ENCODE assay signal across 8 cellular contexts in genomic region chr16:22206847-22207714, GRCh38. TPM values are rescaled to one million over a fixed set of nuclear protein-coding genes. Genes with fewer than 3 reads are reported as not detected.
DNase-seq lines count a peak whose midpoint lies in the region; ATAC-seq and TF ChIP-seq lines count a peak whose summit lies in the region.

No MANE protein-coding gene starts in this region.

- ATAC-seq in HG02798 (IDR thresholded peaks at IDR 0.05; ENCODE audit: poor library complexity, unreplicated experiment) = peak; percentile 48
- ATAC-seq in lower lobe of right lung = peak; percentile 79
- no peak for ATAC-seq in HG03135 (IDR thresholded peaks at IDR 0.05; ENCODE audit: unreplicated experiment)

- peaks cover 0 to under 1% of the 10 kb centered on the region in 2 donors for H3K36me3 ChIP-seq in duodenal mucosa (ENCODE audit: control insufficient read depth in 1 of 2, insufficient read depth in 2 of 2, low read length in 2 of 2)
- H3K36me3 ChIP-seq in lower lobe of right lung = peaks cover 8% of the 10 kb centered on the region

- H3K9me3 ChIP-seq in duodenal mucosa (ENCODE audit: control insufficient read depth in 1 of 2, low read length in 2 of 2) (no peaks in the 10 kb centered on the region), lower lobe of right lung (no peaks in the 10 kb centered on the region)

- H3K4me1 ChIP-seq in duodenal mucosa (ENCODE audit: control insufficient read depth in 1 of 2, insufficient read depth in 2 of 2, low read length in 2 of 2) (peaks cover 14 to 20% of the 10 kb centered on the region in 2 donors), lower lobe of right lung (peaks cover 37% of the 10 kb centered on the region)

- intact Hi-C loops in lower lobe of right lung (cut with DNase I) = no loop called here

- TF ChIP-seq CTCF in GM12865 (IDR thresholded peaks at IDR 0.05; ENCODE audit: insufficient read depth, low read depth, low read length, missing control alignments) (no peak), lower lobe of right lung (IDR thresholded peaks at IDR 0.05) (no peak)

- H3K27me3 ChIP-seq in duodenal mucosa (ENCODE audit: control insufficient read depth in 1 of 2, insufficient read depth in 2 of 2, low read length in 2 of 2) = no peaks in the 10 kb centered on the region
- no peaks in the 10 kb centered on the region for H3K27me3 ChIP-seq in lower lobe of right lung (ENCODE audit: low read depth)

- H3K9ac ChIP-seq in duodenal mucosa (ENCODE audit: low read depth in 1 of 2, low read length in 2 of 2) = peak overlapping the region; percentile 45 to 75

- H3K4me3 ChIP-seq in GM12865 (ENCODE audit: low read depth, low read length) (peak overlapping the region; percentile 97), duodenal mucosa (ENCODE audit: low read depth in 1 of 2, low read length in 2 of 2) (peak overlapping the region; percentile 90 to 94), lower lobe of right lung (peak overlapping the region; percentile 99)

- H3K27ac ChIP-seq in duodenal mucosa (ENCODE audit: low read depth, low read length) = peak overlapping the region; percentile 59
- peak overlapping the region; percentile 87 for H3K27ac ChIP-seq in lower lobe of right lung

- DNase-seq in GM12865 (ENCODE audit: low read depth) (peak; percentile 75), NCI-H226 (peak; percentile 62), lower lobe of right lung (peak; percentile 86)
- peak; percentile 42 to 62 for DNase-seq in activated CD4-positive, alpha-beta T cell treated with anti-CD3 and anti-CD28 coated beads, Interleukin-2, amount 50 U/mL, for 24 hours (ENCODE audit: low read depth in 1 of 2, low spot score in 1 of 2)
- peak; percentile 43 to 58 (median 51) for DNase-seq in stimulated activated CD4-positive, alpha-beta T cell treated with anti-CD3 and anti-CD28 coated beads, TNF-alpha, amount 100 ng/mL, for 48 hours (ENCODE audit: low read depth in 3 of 3)

RNA-seq across cellular contexts. Expression of gene EEF2K, which starts 1.0 kb away (rescaled TPM):
- 35.2 TPM for total RNA-seq in lower lobe of right lung

RNA-seq across cellular contexts. Expression of gene SDR42E2, which starts 44.8 kb away (rescaled TPM):
- total RNA-seq in lower lobe of right lung = 0.24 TPM
